In genomic region chr4:121698119-121698732, GRCh38 we compare ENCODE assay signal across 12 cellular contexts. TPM values are rescaled to one million over a fixed set of nuclear protein-coding genes. Genes with fewer than 3 reads are reported as not detected.
DNase-seq lines count a peak whose midpoint lies in the region; ATAC-seq and TF ChIP-seq lines count a peak whose summit lies in the region.
"Had no signal": no experiment of that assay in that cellular context is flagged by ENCODE, and none has a peak within 500 bp of the region (broad histone marks: within the 10 kb centered on the region; RNA-seq: fewer than 3 reads in every experiment).

No MANE protein-coding gene starts in this region.

- in situ Hi-C loops in GM23248 (cut with MboI), result no loop called here

- H3K36me3 ChIP-seq in GM23248 (ENCODE audit: low read depth), result peaks cover 10% of the 10 kb centered on the region
- H3K36me3 ChIP-seq in adipocyte (ENCODE audit: control insufficient read depth, insufficient read depth, low read length, severe bottlenecking), result peaks cover 7% of the 10 kb centered on the region

- peaks cover 0 to 28% (median 9%) of the 10 kb centered on the region in 5 donors for H3K27me3 Mint-ChIP-seq in naive thymus-derived CD8-positive, alpha-beta T cell
- H3K27me3 Mint-ChIP-seq in Calu3 (ENCODE audit: unreplicated experiment), result no peaks in the 10 kb centered on the region

- H3K9ac ChIP-seq in GM23248, result no peak overlapping the region
- H3K9ac ChIP-seq in adipocyte (ENCODE audit: low read length), result peak overlapping the region; percentile 92

- POLR2A ChIA-PET in naive thymus-derived CD8-positive, alpha-beta T cell (lab: Charles Lee), result no interaction called here

- WGBS in GM23248 (ENCODE audit: low coverage in 1 of 2, low lambda C conversion rate in 2 of 2, missing lambda C conversion rate in 2 of 2), 2 experiments, result 52 to 54% methylated on average over 8 of the region's 8 CpGs

- intact Hi-C loops in Calu3 (cut with micrococcal nuclease; ENCODE audit: unreplicated experiment), result loop anchor here (2.0 kb wide), 1 partner anchor 29 kb away; no protein-coding TSS in a partner anchor

- H3K9me3 Mint-ChIP-seq in naive thymus-derived CD8-positive, alpha-beta T cell, result peaks cover 0 to 3% (median 0%) of the 10 kb centered on the region in 9 donors
- no peaks in the 10 kb centered on the region for H3K9me3 Mint-ChIP-seq in Calu3 (ENCODE audit: low read depth, unreplicated experiment)

- TF ChIP-seq CTCF in AG10803 (conservative IDR thresholded peaks at IDR 0.05; ENCODE audit: low read length), result no peak
- no peak for TF ChIP-seq CTCF in Calu3 (IDR thresholded peaks at IDR 0.05; ENCODE audit: unreplicated experiment)

- no peak overlapping the region for H2AFZ ChIP-seq in GM23248

- H3K27me3 ChIP-seq in GM23248 (replicated peaks; ENCODE audit: insufficient read depth), result no peaks in the 10 kb centered on the region
- no peaks in the 10 kb centered on the region for H3K27me3 ChIP-seq in adipocyte (replicated peaks; ENCODE audit: control insufficient read depth, insufficient read depth, low read length)

- peak overlapping the region; percentile 2 to 91 (median 34) for H3K4me3 Mint-ChIP-seq in naive thymus-derived CD8-positive, alpha-beta T cell
- H3K4me3 Mint-ChIP-seq in Calu3 (ENCODE audit: low read depth, unreplicated experiment), result no peak overlapping the region

- peaks cover 38% of the 10 kb centered on the region for H3K79me2 ChIP-seq in GM23248 (ENCODE audit: insufficient read depth)

- no peak for ATAC-seq in naive thymus-derived CD8-positive, alpha-beta T cell

- H4K20me1 ChIP-seq in GM23248 (ENCODE audit: insufficient read depth), result no peaks in the 10 kb centered on the region

- no peaks in the 10 kb centered on the region for H3K9me2 ChIP-seq in GM23248 (ENCODE audit: insufficient read depth)

- peaks cover 9 to 32% (median 17%) of the 10 kb centered on the region in 4 donors for H3K4me1 Mint-ChIP-seq in naive thymus-derived CD8-positive, alpha-beta T cell
- H3K4me1 Mint-ChIP-seq in Calu3 (ENCODE audit: low read depth, unreplicated experiment), result peaks cover 29% of the 10 kb centered on the region

- H3K4me3 ChIP-seq in AG10803 (ENCODE audit: low read length) (peak overlapping the region; percentile 72), GM23248 (peak overlapping the region; percentile 88; the same call in 1 of the 2 replicates), adipocyte (ENCODE audit: low read length) (peak overlapping the region; percentile 93)

- H3K36me3 Mint-ChIP-seq in naive thymus-derived CD8-positive, alpha-beta T cell, result no peaks in the 10 kb centered on the region
- H3K36me3 Mint-ChIP-seq in Calu3 (ENCODE audit: insufficient read depth, unreplicated experiment), result peaks cover 38% of the 10 kb centered on the region

- H3K27ac Mint-ChIP-seq in naive thymus-derived CD8-positive, alpha-beta T cell, result peak overlapping the region in 1 of 10 donors; percentile 10
- no peak overlapping the region for H3K27ac Mint-ChIP-seq in Calu3 (ENCODE audit: unreplicated experiment)

- H3K27ac ChIP-seq in GM23248, result no peak overlapping the region

- peak overlapping the region; percentile 96 for H3K4me2 ChIP-seq in GM23248 (ENCODE audit: unreplicated experiment)

- BruUV-seq in Calu3 (replicated peaks; lab: Mats Ljungman, UMichigan), result no TSS peak

- CTCF ChIA-PET in Calu3 (lab: Charles Lee), result no interaction called here

- H3K4me1 ChIP-seq in GM23248 (ENCODE audit: insufficient read depth), result peaks cover 27% of the 10 kb centered on the region
- peaks cover 42% of the 10 kb centered on the region for H3K4me1 ChIP-seq in adipocyte (ENCODE audit: control insufficient read depth, insufficient read depth, low read length)

- peak; percentile 82 for DNase-seq in AG10803 (ENCODE audit: low read depth)
- peak; percentile 38 for DNase-seq in GM23248
- DNase-seq in adipocyte (ENCODE audit: low read depth), result no peak
- DNase-seq in naive thymus-derived CD8-positive, alpha-beta T cell, result no peak
- no peak for DNase-seq in Calu3
- DNase-seq in stimulated activated CD4-positive, alpha-beta T cell treated with anti-CD3 and anti-CD28 coated beads, Interleukin-12 subunit alpha, Interleukin-12 subunit beta, amount 100 ng/mL, for 4 hours, result no peak
- DNase-seq in NCI-H524 (lab: John Stamatoyannopoulos, UW), result no peak
- no peak for DNase-seq in dermis blood vessel endothelial cell
- DNase-seq: activated CD4-positive, CD25-positive, alpha-beta regulatory T cell; amniotic stem cell; DMS153; NCI-H1048 had no signal

- peaks cover 46% of the 10 kb centered on the region for H3F3A ChIP-seq in GM23248 (ENCODE audit: insufficient read depth)

- H3K9me3 ChIP-seq in GM23248 (ENCODE audit: low read depth) (no peaks in the 10 kb centered on the region), adipocyte (ENCODE audit: control insufficient read depth, low read length) (no peaks in the 10 kb centered on the region)

RNA-seq across cellular contexts. Expression of gene ANXA5, which starts 1.4 kb away (rescaled TPM):
- 1,082 and 1,164 TPM in 2 replicates for total RNA-seq in GM23248 (2014; rRNA removed; shearing (Covaris generic))
- polyA plus RNA-seq in GM23248 (2016; fragmentation: Nextera tagmentation; extraction: Ambion mirVana), result 1,730 and 1,770 TPM in 2 replicates
- 10 to 100 TPM; 38.2 to 40.7 TPM for total RNA-seq in naive thymus-derived CD8-positive, alpha-beta T cell
- polyA plus RNA-seq in naive thymus-derived CD8-positive, alpha-beta T cell, result 10 to 100 TPM; 24.8 to 93.3 (median 87.5) TPM
- total RNA-seq in Calu3 (2022), result 246 and 273 TPM in 2 replicates
- total RNA-seq in dermis blood vessel endothelial cell, result 373 and 483 TPM in 2 replicates

Comparison
In these comparisons a context has a peak if more than half of its experiments do, and no peak if none do; other contexts are left out.
1. DNase-seq: peak in AG10803 (single experiment) and GM23248 (single experiment); none in adipocyte (single experiment), naive thymus-derived CD8-positive, alpha-beta T cell (0 of 10), Calu3 (single experiment), stimulated activated CD4-positive, alpha-beta T cell treated with anti-CD3 and anti-CD28 coated beads, Interleukin-12 subunit alpha, Interleukin-12 subunit beta, amount 100 ng/mL, for 4 hours (single experiment), NCI-H524 (0 of 2) and dermis blood vessel endothelial cell (single experiment).
2. Peak in every context shown above with its lines, with median percentiles within 50 percentile points of each other: H3K4me3 ChIP-seq.